In genomic region chr21:18545908-18546307, GRCh38 we compare ENCODE assay signal across 26 cellular contexts.
DNase-seq lines count a peak whose midpoint lies in the region; ATAC-seq and TF ChIP-seq lines count a peak whose summit lies in the region.
"Had no signal": no experiment of that assay in that cellular context is flagged by ENCODE, and none has a peak within 500 bp of the region (broad histone marks: within the 10 kb centered on the region; RNA-seq: fewer than 3 reads in every experiment).

No MANE protein-coding gene starts in this region.

- H3K4me3 Mint-ChIP-seq in GM23338: no peak overlapping the region
- H3K4me3 Mint-ChIP-seq: activated naive CD4-positive, alpha-beta T cell treated with anti-CD3 and anti-CD28 coated beads, Interleukin-2, amount 10 ng/mL, durations not matched to agents 7 days and 5 days; activated T-helper 1 cell treated with anti-CD3 and anti-CD28 coated beads, Interleukin-12 subunit alpha, Interleukin-12 subunit beta, Interleukin-2, Interleukin-4 antibody, amounts not matched to agents 30 ng/mL and 10 ng/mL and 1 ng/mL, durations not matched to agents 14 hours and 24 hours and 36 hours; CD8-positive, alpha-beta memory T cell; nephron; T-helper 2 cell treated with Interferon-gamma antibody and Interleukin-4, amounts not matched to agents 5 μg/mL and 100 μg/mL, for 36 hours; type B pancreatic cell had no signal

- H2BK15ac ChIP-seq in neuronal stem cell (ENCODE audit: low read length): no peak overlapping the region

- H3K9me2 ChIP-seq in GM23338 (ENCODE audit: insufficient read depth): no peaks in the 10 kb centered on the region; the same call in 1 of the 2 replicates

- H3K4me1 ChIP-seq in GM23338 (ENCODE audit: insufficient read depth) (no peaks in the 10 kb centered on the region), neuronal stem cell (ENCODE audit: control insufficient read depth in 2 of 2, insufficient read depth in 1 of 2, low read depth in 1 of 2, low read length in 2 of 2) (no peaks in the 10 kb centered on the region)
- H3K4me1 ChIP-seq: right lobe of liver had no signal

- no peak overlapping the region for H3K18ac ChIP-seq in neuronal stem cell (ENCODE audit: low read length)

- 0 out of 2 replicates have a peak overlapping the region, but pooled peaks have one; percentile 16 for H3K27ac Mint-ChIP-seq in GM23338
- H3K27ac Mint-ChIP-seq: activated naive CD4-positive, alpha-beta T cell treated with anti-CD3 and anti-CD28 coated beads, Interleukin-2, amount 10 ng/mL, durations not matched to agents 7 days and 5 days; activated T-helper 1 cell treated with anti-CD3 and anti-CD28 coated beads, Interleukin-12 subunit alpha, Interleukin-12 subunit beta, Interleukin-2, Interleukin-4 antibody, amounts not matched to agents 30 ng/mL and 10 ng/mL and 1 ng/mL, durations not matched to agents 14 hours and 24 hours and 36 hours; CD8-positive, alpha-beta memory T cell; nephron; T-helper 2 cell treated with Interferon-gamma antibody and Interleukin-4, amounts not matched to agents 5 μg/mL and 100 μg/mL, for 36 hours; type B pancreatic cell had no signal

- H2BK12ac ChIP-seq in neuronal stem cell (ENCODE audit: low read length): no peak overlapping the region

- H3K27ac ChIP-seq in GM23338 (ENCODE audit: low read depth) (no peak overlapping the region), neuronal stem cell (replicated peaks; ENCODE audit: low read length) (no peak overlapping the region)
- H3K27ac ChIP-seq: dorsolateral prefrontal cortex, GM23248, KMS-11, right lobe of liver had no signal

- H3K36me3 ChIP-seq in GM23338 (ENCODE audit: insufficient read depth) (no peaks in the 10 kb centered on the region), neuronal stem cell (replicated peaks in 1 of 2; ENCODE audit: control insufficient read depth in 2 of 2, insufficient read depth in 2 of 2, low read length in 2 of 2) (no peaks in the 10 kb centered on the region)
- H3K36me3 ChIP-seq: right lobe of liver had no signal

- H3K9me3 ChIP-seq in neuronal stem cell (replicated peaks in 1 of 2; ENCODE audit: control insufficient read depth in 2 of 2, insufficient read depth in 1 of 2, low read depth in 1 of 2, low read length in 2 of 2): no peaks in the 10 kb centered on the region
- H3K9me3 ChIP-seq: right lobe of liver had no signal

- H4K91ac ChIP-seq in neuronal stem cell (ENCODE audit: low read depth, low read length, poor library complexity): no peak overlapping the region

- intact Hi-C loops in left ventricle myocardium superior (cut with micrococcal nuclease): no loop called here

- H3K4me1 Mint-ChIP-seq in GM23338: peaks cover 4% of the 10 kb centered on the region; the same call in 2 of the 3 replicates
- H3K4me1 Mint-ChIP-seq: activated naive CD4-positive, alpha-beta T cell treated with anti-CD3 and anti-CD28 coated beads, Interleukin-2, amount 10 ng/mL, durations not matched to agents 7 days and 5 days; CD8-positive, alpha-beta memory T cell; nephron had no signal

- no peak overlapping the region for H3K4ac ChIP-seq in neuronal stem cell (ENCODE audit: low read length)

- H3K79me1 ChIP-seq in neuronal stem cell (ENCODE audit: low read depth, low read length): no peaks in the 10 kb centered on the region

- no peak overlapping the region for H2AK5ac ChIP-seq in neuronal stem cell (ENCODE audit: low read depth, low read length)

- no peak overlapping the region for H3K14ac ChIP-seq in neuronal stem cell (ENCODE audit: low read length)

- no peak overlapping the region for H3K9ac ChIP-seq in neuronal stem cell (ENCODE audit: low read depth, low read length, poor library complexity)
- H3K9ac ChIP-seq: GM23248, KMS-11 had no signal

- no peaks in the 10 kb centered on the region for H3K9me3 Mint-ChIP-seq in GM23338
- H3K9me3 Mint-ChIP-seq: nephron, type B pancreatic cell had no signal

- H3F3A ChIP-seq in GM23338 (replicated peaks; ENCODE audit: low read depth): no peaks in the 10 kb centered on the region

- no peak for ATAC-seq in GM23338
- no peak for ATAC-seq in left ventricle myocardium superior
- no peak for ATAC-seq in GM19324 (IDR thresholded peaks at IDR 0.05; ENCODE audit: low FRiP score, unreplicated experiment)
- ATAC-seq: right lobe of liver, SK-N-SH treated with all-trans-retinoic acid at 6 μM for 48 hours had no signal

- TF ChIP-seq CTCF in GM23338 (conservative IDR thresholded peaks at IDR 0.05; ENCODE audit: low read depth in 2 of 2): no peak
- no peak for TF ChIP-seq CTCF in fibroblast of mammary gland (conservative IDR thresholded peaks at IDR 0.05; ENCODE audit: control insufficient read depth, insufficient read depth, low read depth, low read length)

- no peak overlapping the region for H3K4me3 ChIP-seq in GM23338
- no peak overlapping the region for H3K4me3 ChIP-seq in fibroblast of mammary gland (ENCODE audit: control insufficient read depth, low read depth, low read length)
- no peak overlapping the region for H3K4me3 ChIP-seq in neuronal stem cell (ENCODE audit: low read length in 2 of 2)
- H3K4me3 ChIP-seq: dorsolateral prefrontal cortex, GM23248, right lobe of liver had no signal

- H3K23ac ChIP-seq in neuronal stem cell (ENCODE audit: low read depth, low read length, poor library complexity): no peak overlapping the region

- no CpG with 5 or more reads among the region's 1 CpG for WGBS in neuronal stem cell (ENCODE audit: extremely low coverage in 2 of 2, insufficient read length in 2 of 2, insufficient replicate concordance in 1 of 2), 2 donors

- H3K4me2 ChIP-seq in GM23338: no peak overlapping the region
- H3K4me2 ChIP-seq in neuronal stem cell (ENCODE audit: insufficient read depth, low read length, poor library complexity, severe bottlenecking): no peak overlapping the region
- H3K4me2 ChIP-seq: KMS-11 had no signal

- H3K27me3 ChIP-seq in GM23338 (ENCODE audit: insufficient read depth): no peaks in the 10 kb centered on the region
- H3K27me3 ChIP-seq in neuronal stem cell (ENCODE audit: control insufficient read depth in 3 of 3, insufficient read depth in 3 of 3, low read depth in 1 of 3, low read length in 3 of 3): no peaks in the 10 kb centered on the region
- H3K27me3 ChIP-seq: right lobe of liver had no signal

- H2BK120ac ChIP-seq in neuronal stem cell (ENCODE audit: low read depth, low read length): no peak overlapping the region

- H3K36me3 Mint-ChIP-seq in GM23338 (ENCODE audit: low read depth): no peaks in the 10 kb centered on the region
- H3K36me3 Mint-ChIP-seq: activated naive CD4-positive, alpha-beta T cell treated with anti-CD3 and anti-CD28 coated beads, Interleukin-2, amount 10 ng/mL, durations not matched to agents 7 days and 5 days; CD8-positive, alpha-beta memory T cell; type B pancreatic cell had no signal

- no peak overlapping the region for H4K8ac ChIP-seq in neuronal stem cell (ENCODE audit: low read depth, low read length)

- no peaks in the 10 kb centered on the region for H3K79me2 ChIP-seq in GM23338 (replicated peaks; ENCODE audit: insufficient read depth)

- DNase-seq in GM23338 (ENCODE audit: low spot score) (no peak), RPMI7951 (ENCODE audit: low read depth) (peak; percentile 19), fibroblast of mammary gland (ENCODE audit: low read depth) (peak; percentile 0), neuronal stem cell (ENCODE audit: low spot score) (no peak), left ventricle myocardium superior (no peak)
- DNase-seq in stimulated activated CD4-positive, alpha-beta T cell treated with anti-CD3 and anti-CD28 coated beads, Interleukin-2, amount 100 ng/mL, for 48 hours: no peak
- DNase-seq in stimulated activated CD4-positive, alpha-beta T cell treated with anti-CD3 and anti-CD28 coated beads, Interleukin-1b, Interleukin-23, amount 100 ng/mL, for 48 hours: no peak
- DNase-seq: activated naive CD4-positive, alpha-beta T cell treated with anti-CD3 and anti-CD28 coated beads, Interleukin-2, amount 10 ng/mL, durations not matched to agents 7 days and 5 days; amygdala; CD8-positive, alpha-beta memory T cell; central memory CD4-positive, alpha-beta T cell; dorsolateral prefrontal cortex; GDM1; GM23248; NCI-H187 treated with DMSO at 0.1 percent for 48 hours; NCI-H345; NCI-H82; posterior cingulate gyrus; right lobe of liver had no signal

- no peaks in the 10 kb centered on the region for H4K20me1 ChIP-seq in GM23338 (replicated peaks; ENCODE audit: insufficient read depth)

- no peak overlapping the region for H2BK5ac ChIP-seq in neuronal stem cell (ENCODE audit: low read length)

- no peaks in the 10 kb centered on the region for H3K27me3 Mint-ChIP-seq in GM23338 (ENCODE audit: insufficient read depth, low read depth, poor library complexity)
- H3K27me3 Mint-ChIP-seq: activated naive CD4-positive, alpha-beta T cell treated with anti-CD3 and anti-CD28 coated beads, Interleukin-2, amount 10 ng/mL, durations not matched to agents 7 days and 5 days; CD8-positive, alpha-beta memory T cell; type B pancreatic cell had no signal

- H2AFZ ChIP-seq in GM23338 (no peak overlapping the region), neuronal stem cell (ENCODE audit: low read length) (peak overlapping the region; percentile 19)
- H2AFZ ChIP-seq: GM23248 had no signal

Comparison
In these comparisons a context has a peak if more than half of its experiments do, and no peak if none do; other contexts are left out.
1. DNase-seq: peak in RPMI7951 (single experiment) and fibroblast of mammary gland (single experiment); none in GM23338 (single experiment), neuronal stem cell (single experiment), stimulated activated CD4-positive, alpha-beta T cell treated with anti-CD3 and anti-CD28 coated beads, Interleukin-2, amount 100 ng/mL, for 48 hours (0 of 2), left ventricle myocardium superior (single experiment) and stimulated activated CD4-positive, alpha-beta T cell treated with anti-CD3 and anti-CD28 coated beads, Interleukin-1b, Interleukin-23, amount 100 ng/mL, for 48 hours (single experiment).